ENCODE assay signal across 8 cellular contexts in the genomic region with DNA sequence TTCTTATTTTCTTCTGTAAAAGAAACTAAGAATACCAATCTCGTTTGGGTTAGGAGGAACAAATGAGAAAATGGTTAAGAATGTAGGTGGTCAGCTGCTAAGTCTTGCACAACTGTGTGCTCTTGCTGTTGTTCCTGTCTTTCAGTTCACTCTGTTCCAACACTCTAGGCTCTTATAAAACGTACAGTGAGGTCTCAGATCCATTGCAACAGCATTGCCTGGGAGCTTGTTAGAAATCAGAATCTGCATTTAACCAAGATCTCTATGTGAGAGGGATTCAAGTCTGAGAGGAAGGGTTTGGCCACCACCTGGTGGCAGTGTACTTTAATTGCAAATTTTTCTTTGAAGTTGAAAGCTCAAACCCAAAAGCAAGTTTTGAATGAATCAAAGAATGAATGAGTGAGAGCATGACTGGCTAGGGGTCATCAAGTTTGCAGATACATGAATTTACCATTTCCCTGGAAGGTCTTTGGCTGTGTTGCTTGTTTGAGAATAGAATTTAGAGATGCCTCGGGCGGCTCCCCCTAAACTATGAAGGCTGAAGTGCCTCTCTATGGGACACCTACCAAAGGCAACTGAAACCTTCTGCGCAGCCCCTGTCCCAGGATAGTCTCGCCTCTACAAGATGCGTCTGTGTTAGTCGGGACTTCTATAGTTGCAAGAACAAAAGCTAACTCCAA. TPM values are rescaled to one million over a fixed set of nuclear protein-coding genes. Genes with fewer than 3 reads are reported as not detected.
DNase-seq lines count a peak whose midpoint lies in the region; ATAC-seq, FAIRE-seq and TF ChIP-seq lines count a peak whose summit lies in the region.

No MANE protein-coding gene starts in this region.

- TF ChIP-seq POLR2A in GM18505 (IDR thresholded peaks at IDR 0.05; ENCODE audit: borderline replicate concordance, extremely low read depth, insufficient read depth, insufficient read length): no peak

- FAIRE-seq in HTR-8/SVneo (lab: Jason Lieb, UNC) (peak; percentile 66), islet of Langerhans (lab: Jason Lieb, UNC) (peak; percentile 68)

- H3K36me3 ChIP-seq in DND-41 (ENCODE audit: insufficient read depth, low read length): no peaks in the 10 kb centered on the region

- H3K9ac ChIP-seq in DND-41 (ENCODE audit: low read depth, low read length): no peak overlapping the region

- no peak overlapping the region for H3K4me2 ChIP-seq in DND-41 (ENCODE audit: insufficient read depth, low read length)

- no peaks in the 10 kb centered on the region for H3K27me3 Mint-ChIP-seq in MCF 10A (ENCODE audit: insufficient read depth, unreplicated experiment)

- H2AFZ ChIP-seq in DND-41 (ENCODE audit: low read depth, low read length): no peak overlapping the region

- peak; percentile 40 for DNase-seq in DND-41
- peak; percentile 63 for DNase-seq in HTR-8/SVneo (ENCODE audit: insufficient read length, low spot score)
- DNase-seq in SK-MEL-5 (ENCODE audit: low read depth, low spot score): peak; percentile 78
- DNase-seq in MCF 10A (ENCODE audit: unreplicated experiment): peak; percentile 91
- DNase-seq in stimulated activated CD4-positive, alpha-beta T cell treated with anti-CD3 and anti-CD28 coated beads, Interleukin-4, amount 100 ng/mL, for 1 hour: peak; percentile 42
- DNase-seq in COR-L47 (lab: John Stamatoyannopoulos, UW): no peak

- peaks cover 23% of the 10 kb centered on the region for H3K4me1 Mint-ChIP-seq in MCF 10A (ENCODE audit: insufficient read depth, unreplicated experiment)

- no peak overlapping the region for H3K4me3 ChIP-seq in DND-41 (ENCODE audit: low read depth in 1 of 2, low read length in 2 of 2)

- 0 out of 3 replicates have a peak, but pooled peaks have one; percentile 31 for ATAC-seq in DND-41 (ENCODE audit: insufficient read depth, low read depth)
- no peak for ATAC-seq in GM18505 (IDR thresholded peaks at IDR 0.05; ENCODE audit: unreplicated experiment)

- H3K27me3 ChIP-seq in DND-41 (ENCODE audit: insufficient read depth, low read length, poor library complexity): peaks cover 15% of the 10 kb centered on the region

- in situ Hi-C loops in SK-MEL-5 (cut with HindIII; ENCODE audit: low pct_unique_long_range_greater_than_20kb, low sequenced_read_pairs): no loop called here

- intact Hi-C loops in MCF 10A (cut with micrococcal nuclease): loop anchor here (1.0 to 5.0 kb wide), 6 partner anchors 25 to 298 kb away; a partner anchor contains a TSS

- no TSS peak for BruUV-seq in MCF 10A (replicated peaks; lab: Mats Ljungman, UMichigan)

- no peaks in the 10 kb centered on the region for H3K9me3 ChIP-seq in DND-41 (ENCODE audit: insufficient read depth, low read length, severe bottlenecking)

- POLR2A ChIA-PET in MCF 10A (lab: Yijun Ruan, JAX): interaction anchor here (0.6 to 5.5 kb wide), 30 partner anchors 9 to 199 kb away, joined by 3 to 155 read pairs (median 6); a partner anchor contains a TSS

- H3K36me3 Mint-ChIP-seq in MCF 10A (ENCODE audit: insufficient read depth, unreplicated experiment): peaks cover 44% of the 10 kb centered on the region

- TF ChIP-seq CTCF in DND-41 (IDR thresholded peaks at IDR 0.05; ENCODE audit: borderline replicate concordance, extremely low read depth, low read length, poor library complexity, severe bottlenecking) (peak; percentile 59), MCF 10A (IDR thresholded peaks at IDR 0.05; ENCODE audit: unreplicated experiment) (peak; percentile 87)

- no peaks in the 10 kb centered on the region for H3K4me1 ChIP-seq in DND-41 (ENCODE audit: insufficient read depth, low read length)

- peak overlapping the region; percentile 82 for H3K4me3 Mint-ChIP-seq in MCF 10A (ENCODE audit: unreplicated experiment)

- no peaks in the 10 kb centered on the region for H3K79me2 ChIP-seq in DND-41 (ENCODE audit: insufficient read depth, low read length)

- CTCF ChIA-PET in MCF 10A (lab: Yijun Ruan, JAX): interaction anchor here (0.6 to 7.3 kb wide), 40 partner anchors 10 to 298 kb away, joined by 3 to 167 read pairs (median 5); a partner anchor contains a TSS

- H3K27ac ChIP-seq in DND-41 (ENCODE audit: low read length): no peak overlapping the region

- no peaks in the 10 kb centered on the region for H4K20me1 ChIP-seq in DND-41 (ENCODE audit: insufficient read depth, low read length)

- peaks cover 6% of the 10 kb centered on the region for H3K9me3 Mint-ChIP-seq in MCF 10A (ENCODE audit: unreplicated experiment)

- H3K27ac Mint-ChIP-seq in MCF 10A (ENCODE audit: low read depth, unreplicated experiment): peak overlapping the region; percentile 95

RNA-seq across cellular contexts. Expression of a gene that starts 2.5 kb away (rescaled TPM):
- 0.16 and 0.26 TPM in 2 replicates for total RNA-seq in SK-MEL-5 (2014; rRNA removed; shearing (Covaris generic))
- 0.21 and 0.86 TPM in 2 replicates for polyA plus RNA-seq in SK-MEL-5 (2015; cell fraction: cytosol; rRNA removed)
- 1.3 TPM in 2 replicates for polyA plus RNA-seq in SK-MEL-5 (2015; cell fraction: nucleus; rRNA removed)
- total RNA-seq in MCF 10A (2022): 18.5 and 27.6 TPM in 2 replicates

RNA-seq across cellular contexts. Expression of a gene that starts 39.0 kb away (rescaled TPM):
- not detected in 2 replicates for total RNA-seq in SK-MEL-5 (2014; rRNA removed; shearing (Covaris generic))
- not detected in 2 replicates for polyA plus RNA-seq in SK-MEL-5 (2015; cell fraction: cytosol; rRNA removed)
- polyA plus RNA-seq in SK-MEL-5 (2015; cell fraction: nucleus; rRNA removed): not detected in 2 replicates
- total RNA-seq in MCF 10A (2022): not detected in 2 replicates

RNA-seq across cellular contexts. Expression of a gene that starts 46.1 kb away (rescaled TPM):
- total RNA-seq in SK-MEL-5 (2014; rRNA removed; shearing (Covaris generic)): 0.21 TPM in 1 of 2 replicates, not detected in the other
- polyA plus RNA-seq in SK-MEL-5 (2015; cell fraction: cytosol; rRNA removed): 1.2 and 3.0 TPM in 2 replicates
- polyA plus RNA-seq in SK-MEL-5 (2015; cell fraction: nucleus; rRNA removed): 0.19 TPM in 1 of 2 replicates, not detected in the other
- 1.3 TPM in 1 of 2 replicates, not detected in the other for total RNA-seq in MCF 10A (2022)

Comparison
In these comparisons a context has a peak if more than half of its experiments do, and no peak if none do; other contexts are left out.
1. RNA of a gene that starts 2.5 kb away (total RNA-seq): 18.5 to 27.6 TPM in MCF 10A; 0.16 to 0.26 TPM in SK-MEL-5; every median in the first group is over 10 times any median in the second.